ENCODE assay signal across 26 cellular contexts in the genomic region with DNA sequence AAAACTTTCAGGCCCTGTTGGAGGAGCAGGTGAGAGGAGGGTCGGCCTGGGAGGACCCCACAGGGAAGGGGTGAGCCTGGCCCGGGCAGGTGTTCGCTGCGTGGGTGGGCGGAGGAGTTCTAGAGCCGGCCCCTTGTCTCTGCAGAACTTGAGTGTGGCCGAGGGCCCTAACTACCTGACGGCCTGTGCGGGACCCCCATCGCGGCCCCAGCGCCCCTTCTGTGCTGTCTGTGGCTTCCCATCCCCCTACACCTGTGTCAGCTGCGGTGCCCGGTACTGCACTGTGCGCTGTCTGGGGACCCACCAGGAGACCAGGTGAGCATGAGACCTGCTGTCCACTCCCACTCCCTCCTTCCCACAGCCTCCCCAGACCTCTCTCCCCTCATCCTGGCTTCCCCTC. TPM values are rescaled to one million over a fixed set of nuclear protein-coding genes. Genes with fewer than 3 reads are reported as not detected.
"Had no signal": no experiment of that assay in that cellular context is flagged by ENCODE, and none has a peak within 500 bp of the region (broad histone marks: within the 10 kb centered on the region; RNA-seq: fewer than 3 reads in every experiment).

No MANE protein-coding gene starts in this region.

- H3K27me3 ChIP-seq: Peyer's patch had no signal

- DNase-seq: activated CD4-positive, alpha-beta T cell treated with anti-CD3 and anti-CD28 coated beads, Interleukin-2, amount 50 U/mL, for 1 hour; activated CD4-positive, CD25-positive, alpha-beta regulatory T cell; activated CD8-positive, alpha-beta memory T cell treated with anti-CD3 and anti-CD28 coated beads, Interleukin-2, amount 50 U/mL, for 4 hours; activated CD8-positive, alpha-beta T cell treated with anti-CD3 and anti-CD28 coated beads for 36 hours; activated effector memory CD4-positive, alpha-beta T cell treated with Interleukin-2 at 50 U/mL for 16 hours; activated naive CD4-positive, alpha-beta T cell; activated T-cell treated with anti-CD3 and anti-CD28 coated beads, Interleukin-2, amount 50 U/mL, for 1 hour; amygdala; Karpas-422; NCI-H1105 treated with DMSO at 0.1 percent for 48 hours; NCI-H1436 treated with DMSO at 0.1 percent for 48 hours; NCI-H187; NCI-H2081; NCI-H510A treated with DMSO at 0.1 percent for 48 hours; NCI-H69; NK-92 treated with Interleukin-12 subunit alpha and Interleukin-12 subunit beta, amount 100 ng/mL, for 24 hours; Peyer's patch; SHP77 treated with DMSO at 0.1 percent for 48 hours; T-helper 2 cell; T1000 had no signal

- H3K4me3 Mint-ChIP-seq: activated CD8-positive, alpha-beta T cell treated with anti-CD3 and anti-CD28 coated beads for 36 hours; activated naive CD8-positive, alpha-beta T cell; activated T-helper 1 cell treated with anti-CD3 and anti-CD28 coated beads, Interleukin-12 subunit alpha, Interleukin-12 subunit beta, Interleukin-2, Interleukin-4 antibody, amounts not matched to agents 30 ng/mL and 10 ng/mL and 1 ng/mL, durations not matched to agents 14 hours and 24 hours and 36 hours had no signal

- H3K27ac Mint-ChIP-seq: activated CD8-positive, alpha-beta T cell treated with anti-CD3 and anti-CD28 coated beads for 36 hours; activated naive CD8-positive, alpha-beta T cell; activated T-helper 1 cell treated with anti-CD3 and anti-CD28 coated beads, Interleukin-12 subunit alpha, Interleukin-12 subunit beta, Interleukin-2, Interleukin-4 antibody, amounts not matched to agents 30 ng/mL and 10 ng/mL and 1 ng/mL, durations not matched to agents 14 hours and 24 hours and 36 hours had no signal

- ATAC-seq: activated CD8-positive, alpha-beta T cell treated with anti-CD3 and anti-CD28 coated beads for 36 hours had no signal

- H3K27ac ChIP-seq: Peyer's patch, RWPE1 had no signal

- FAIRE-seq: TTC549 had no signal

- H3K36me3 Mint-ChIP-seq: activated naive CD8-positive, alpha-beta T cell had no signal

- H3K4me3 ChIP-seq: Peyer's patch had no signal

- H3K9me3 Mint-ChIP-seq: activated CD8-positive, alpha-beta T cell treated with anti-CD3 and anti-CD28 coated beads for 36 hours; activated T-helper 1 cell treated with anti-CD3 and anti-CD28 coated beads, Interleukin-12 subunit alpha, Interleukin-12 subunit beta, Interleukin-2, Interleukin-4 antibody, amounts not matched to agents 30 ng/mL and 10 ng/mL and 1 ng/mL, durations not matched to agents 14 hours and 24 hours and 36 hours had no signal

- H3K9me3 ChIP-seq: Peyer's patch had no signal

- H3K27me3 Mint-ChIP-seq: activated CD8-positive, alpha-beta T cell treated with anti-CD3 and anti-CD28 coated beads for 36 hours; activated naive CD8-positive, alpha-beta T cell had no signal

RNA-seq across cellular contexts. Expression of a gene that starts 22.7 kb away (rescaled TPM):
- total RNA-seq: activated CD8-positive, alpha-beta T cell treated with anti-CD3 and anti-CD28 coated beads for 36 hours; activated T-helper 1 cell treated with anti-CD3 and anti-CD28 coated beads, Interleukin-12 subunit alpha, Interleukin-12 subunit beta, Interleukin-2, Interleukin-4 antibody, amounts not matched to agents 30 ng/mL and 10 ng/mL and 1 ng/mL, durations not matched to agents 14 hours and 24 hours and 36 hours; cardiac septum; SK-MEL-5 had no signal
